Comparison of ENCODE assay signal across 8 cellular contexts in the genomic region with DNA sequence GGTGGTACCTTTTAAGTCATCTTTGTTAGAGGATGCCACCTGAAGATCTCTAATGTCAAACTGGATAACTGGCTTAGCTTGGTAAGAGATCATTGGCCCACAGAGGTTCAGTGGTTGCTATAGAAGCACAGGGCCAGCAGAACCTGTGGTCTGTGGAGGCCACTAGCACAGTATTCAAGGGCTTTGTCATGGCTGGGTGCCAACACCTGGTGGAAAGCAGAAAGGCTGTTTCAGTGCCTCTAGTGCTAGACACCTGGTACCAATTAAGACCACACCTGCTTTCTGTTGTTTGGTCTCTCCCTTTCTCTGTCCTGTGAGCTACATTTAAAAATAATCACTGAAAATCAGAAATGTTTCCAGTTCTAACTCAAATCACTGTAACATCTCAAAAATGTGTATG.
DNase-seq lines count a peak whose midpoint lies in the region; ATAC-seq lines count a peak whose summit lies in the region.

No MANE protein-coding gene starts in this region.

- peak; percentile 81 for ATAC-seq in HG02870 (IDR thresholded peaks at IDR 0.05; ENCODE audit: unreplicated experiment)

- DNase-seq in NCI-H82 (lab: John Stamatoyannopoulos, UW) (peak; percentile 11), NCI-H82 treated with DMSO at 0.1 percent for 48 hours (lab: John Stamatoyannopoulos, UW; ENCODE audit: unreplicated experiment) (no peak), NCI-H1930 (lab: John Stamatoyannopoulos, UW) (peak; percentile 84 to 85), germinal center (ENCODE audit: low spot score) (peak; percentile 39), SKM-1 (lab: John Stamatoyannopoulos, UW; ENCODE audit: unreplicated experiment) (no peak), NCI-H1048 (lab: John Stamatoyannopoulos, UW) (no peak)
- no peak for DNase-seq in activated CD4-positive, alpha-beta T cell treated with anti-CD3 and anti-CD28 coated beads, Interleukin-2, amount 50 U/mL, for 4 hours

Comparison
In these comparisons a context has a peak if more than half of its experiments do, and no peak if none do; other contexts are left out.
1. DNase-seq: peak in NCI-H82 (single experiment), NCI-H1930 (2 of 2) and germinal center (single experiment); none in NCI-H82 treated with DMSO at 0.1 percent for 48 hours (single experiment), SKM-1 (single experiment), activated CD4-positive, alpha-beta T cell treated with anti-CD3 and anti-CD28 coated beads, Interleukin-2, amount 50 U/mL, for 4 hours (0 of 2) and NCI-H1048 (single experiment).